Comparison of ENCODE assay signal across 19 cellular contexts in the genomic region with DNA sequence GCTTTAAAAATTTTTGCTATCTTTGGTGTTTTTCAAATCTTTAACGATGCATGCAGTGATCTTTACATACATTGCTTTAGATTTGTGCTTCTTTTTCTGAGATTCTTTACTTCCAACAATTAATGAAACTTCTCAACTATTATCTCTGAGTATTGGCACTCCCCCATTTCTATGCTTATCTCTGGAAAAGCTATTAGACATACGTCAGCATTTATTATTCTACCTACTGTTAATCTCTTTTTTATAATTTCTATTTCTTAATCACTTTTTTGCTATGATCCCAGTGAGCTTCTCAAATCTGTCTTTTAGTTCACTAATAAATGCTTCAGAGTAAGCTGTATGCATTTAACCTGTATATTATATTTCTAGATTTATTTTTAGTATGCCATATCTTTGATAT.
DNase-seq lines count a peak whose midpoint lies in the region; ATAC-seq, FAIRE-seq and TF ChIP-seq lines count a peak whose summit lies in the region.
"Had no signal": no experiment of that assay in that cellular context is flagged by ENCODE, and none has a peak within 500 bp of the region (broad histone marks: within the 10 kb centered on the region; RNA-seq: fewer than 3 reads in every experiment).

No MANE protein-coding gene starts in this region.

- no peak overlapping the region for H3K9ac ChIP-seq in K562 (ENCODE audit: insufficient read depth in 1 of 2, low read depth in 2 of 2, low read length in 2 of 2)
- H3K9ac ChIP-seq: BLaER1 treated with 17β-estradiol and CSF1 and Interleukin-3, amounts not matched to agents 10 nM and 100 nM had no signal

- TF ChIP-seq POLR2A in A549 (IDR thresholded peaks at IDR 0.05; ENCODE audit: low read length), result no peak
- TF ChIP-seq POLR2A in H54 (IDR thresholded peaks at IDR 0.05; ENCODE audit: low read depth, low read length), result no peak
- no peak for TF ChIP-seq POLR2A in K562 (conservative IDR thresholded peaks at IDR 0.05)

- H3K36me3 ChIP-seq in K562 (ENCODE audit: control insufficient read depth, insufficient read depth, low read length), result no peaks in the 10 kb centered on the region
- H3K36me3 ChIP-seq: BLaER1 treated with 17β-estradiol and CSF1 and Interleukin-3, amounts not matched to agents 10 nM and 100 nM had no signal

- H3K27me3 ChIP-seq in K562 (ENCODE audit: control insufficient read depth in 2 of 2, insufficient read depth in 2 of 2, low read length in 2 of 2), result no peaks in the 10 kb centered on the region
- H3K27me3 ChIP-seq: BLaER1 treated with 17β-estradiol and CSF1 and Interleukin-3, amounts not matched to agents 10 nM and 100 nM had no signal

- BruUV-seq in K562 (replicated peaks; lab: Mats Ljungman, UMichigan), result no TSS peak

- H3K4me3 ChIP-seq in A549 (no peak overlapping the region), K562 (no peak overlapping the region)
- H3K4me3 ChIP-seq: BLaER1 treated with 17β-estradiol and CSF1 and Interleukin-3, amounts not matched to agents 10 nM and 100 nM had no signal

- H3K4me1 ChIP-seq in A549 (no peaks in the 10 kb centered on the region), K562 (replicated peaks in 1 of 2; ENCODE audit: control insufficient read depth in 2 of 2, insufficient read depth in 2 of 2, low read length in 2 of 2) (no peaks in the 10 kb centered on the region)
- H3K4me1 ChIP-seq: Caco-2 had no signal

- WGBS in A549 (ENCODE audit: missing lambda C conversion rate), result 2% methylated on average over 2 of the region's 2 CpGs
- 2% methylated on average over 2 of the region's 2 CpGs for WGBS in K562 (ENCODE audit: insufficient coverage, low coverage, missing lambda C conversion rate)

- no peaks in the 10 kb centered on the region for H3K79me2 ChIP-seq in K562 (ENCODE audit: control insufficient read depth, insufficient read depth, low read length)

- intact Hi-C loops in K562 (cut with micrococcal nuclease), result no loop called here

- POLR2A ChIA-PET in A549 (lab: Yijun Ruan, JAX) (no interaction called here), K562 (lab: Yijun Ruan, JAX) (no interaction called here)

- no peak for ATAC-seq in A549
- no peak for ATAC-seq in K562
- no peak for ATAC-seq in GM18517 (IDR thresholded peaks at IDR 0.05; ENCODE audit: unreplicated experiment)
- ATAC-seq: CD8-positive, alpha-beta T cell had no signal

- TF ChIP-seq EP300 in A549 (IDR thresholded peaks at IDR 0.05), result no peak
- TF ChIP-seq EP300 in K562 (IDR thresholded peaks at IDR 0.05; ENCODE audit: low read length), result no peak

- H3K9me1 ChIP-seq in K562 (ENCODE audit: control insufficient read depth, insufficient read depth, low read length), result no peaks in the 10 kb centered on the region

- FAIRE-seq in A549 (lab: Jason Lieb, UNC) (no peak), H54 (lab: Jason Lieb, UNC) (peak; percentile 6), K562 (lab: Jason Lieb, UNC) (no peak)
- FAIRE-seq: A204.1, D721Med, G401.6, GM12891 had no signal

- DNase-seq in A549 (ENCODE audit: low read depth in 1 of 2, low spot score in 1 of 2) (no peak), H54 (ENCODE audit: insufficient read length, low spot score) (no peak), K562 (ENCODE audit: extremely low read depth in 1 of 4, low spot score in 3 of 4) (no peak)
- DNase-seq in activated CD8-positive, alpha-beta memory T cell treated with anti-CD3 and anti-CD28 coated beads, Interleukin-2, amount 50 U/mL, for 4 hours, result no peak
- DNase-seq: 8988T; AML-193; Caco-2; Calu3; CD4-positive, alpha-beta T cell; CD8-positive, alpha-beta T cell; DMS79 treated with DMSO at 0.1 percent for 48 hours; GF-D8 had no signal

- no peaks in the 10 kb centered on the region for H4K20me1 ChIP-seq in K562 (replicated peaks; ENCODE audit: control insufficient read depth, insufficient read depth, low read length)
- H4K20me1 ChIP-seq: BLaER1 treated with 17β-estradiol and CSF1 and Interleukin-3, amounts not matched to agents 10 nM and 100 nM had no signal

- TF ChIP-seq RAD21 in A549 (conservative IDR thresholded peaks at IDR 0.05 in 1 of 2, IDR thresholded peaks at IDR 0.05 in 1 of 2), result no peak
- TF ChIP-seq RAD21 in K562 (CRISPR knock-in tag; conservative IDR thresholded peaks at IDR 0.05 in 1 of 2, IDR thresholded peaks at IDR 0.05 in 1 of 2), result no peak

- CTCF ChIA-PET in A549 (lab: Yijun Ruan, JAX) (no interaction called here), K562 (lab: Yijun Ruan, JAX; ENCODE audit: low intra/inter-chr PET ratio) (no interaction called here)

- H3K27ac ChIP-seq in A549 (no peak overlapping the region), K562 (ENCODE audit: extremely low read depth, low read depth, low read length) (no peak overlapping the region)
- H3K27ac ChIP-seq: BLaER1 treated with 17β-estradiol and CSF1 and Interleukin-3, amounts not matched to agents 10 nM and 100 nM; C4-2B had no signal

- H2AFZ ChIP-seq in K562 (ENCODE audit: low read depth, low read length), result no peak overlapping the region

- TF ChIP-seq CTCF in A549 (IDR thresholded peaks at IDR 0.05), result no peak
- no peak for TF ChIP-seq CTCF in K562 (IDR thresholded peaks at IDR 0.05 in 2 of 3, conservative IDR thresholded peaks at IDR 0.05 in 1 of 3; ENCODE audit: insufficient read depth in 2 of 3, low read depth in 1 of 3, low read length in 3 of 3)

- H3K9me3 ChIP-seq in A549 (no peaks in the 10 kb centered on the region), K562 (replicated peaks; ENCODE audit: control insufficient read depth, insufficient read depth, low read depth, low read length) (no peaks in the 10 kb centered on the region)
- H3K9me3 ChIP-seq: BLaER1 treated with 17β-estradiol and CSF1 and Interleukin-3, amounts not matched to agents 10 nM and 100 nM; Caco-2 had no signal

- in situ Hi-C loops in K562 (cut with MboI), result no loop called here

- H3K4me2 ChIP-seq in A549 (no peak overlapping the region), K562 (ENCODE audit: insufficient read depth, low read length) (no peak overlapping the region)
- H3K4me2 ChIP-seq: BLaER1 treated with 17β-estradiol and CSF1 and Interleukin-3, amounts not matched to agents 10 nM and 100 nM had no signal

TF ChIP-seq in A549, 52 proteins besides CTCF, POLR2A, EP300 and RAD21:
- TF ChIP-seq CBX8 (IDR thresholded peaks at IDR 0.05) (no peak), CEBPB (IDR thresholded peaks at IDR 0.05) (no peak), CBX2 (IDR thresholded peaks at IDR 0.05; ENCODE audit: borderline replicate concordance, low read depth) (no peak), FOSB (CRISPR knock-in tag; IDR thresholded peaks at IDR 0.05) (no peak), RFX5 (IDR thresholded peaks at IDR 0.05) (no peak), ZFP36 (IDR thresholded peaks at IDR 0.05; ENCODE audit: borderline replicate concordance, partially characterized antibody) (no peak), HOXA7 (CRISPR knock-in tag; IDR thresholded peaks at IDR 0.05) (no peak), MAFK (IDR thresholded peaks at IDR 0.05; ENCODE audit: partially characterized antibody) (peak; percentile 35)
- TF ChIP-seq, protein P1, sequence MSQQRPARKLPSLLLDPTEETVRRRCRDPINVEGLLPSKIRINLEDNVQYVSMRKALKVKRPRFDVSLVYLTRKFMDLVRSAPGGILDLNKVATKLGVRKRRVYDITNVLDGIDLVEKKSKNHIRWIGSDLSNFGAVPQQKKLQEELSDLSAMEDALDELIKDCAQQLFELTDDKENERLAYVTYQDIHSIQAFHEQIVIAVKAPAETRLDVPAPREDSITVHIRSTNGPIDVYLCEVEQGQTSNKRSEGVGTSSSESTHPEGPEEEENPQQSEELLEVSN (IDR thresholded peaks at IDR 0.05; ENCODE audit: borderline replicate concordance, low read depth), result no peak

TF ChIP-seq in K562, 482 proteins besides CTCF, POLR2A, EP300 and RAD21 (continues in another document):
- TF ChIP-seq MAFG (tag; conservative IDR thresholded peaks at IDR 0.05) (peak; percentile 46; the same call in 1 of the 2 replicates), SNRNP70 (optimal IDR thresholded peaks at IDR 0.05; ENCODE audit: low read depth, low read length) (no peak), ZNF431 (CRISPR knock-in tag; IDR thresholded peaks at IDR 0.05) (no peak), ZNF316 (IDR thresholded peaks at IDR 0.05) (peak; percentile 65; the same call in 1 of the 2 replicates), MAFF (IDR thresholded peaks at IDR 0.05; ENCODE audit: low read length) (peak; percentile 35; the same call in 1 of the 2 replicates), MAFK (IDR thresholded peaks at IDR 0.05; ENCODE audit: low read length) (peak; percentile 50; the same call in 1 of the 2 replicates), MCM3 (IDR thresholded peaks at IDR 0.05) (no peak)
- TF ChIP-seq, protein P2, sequence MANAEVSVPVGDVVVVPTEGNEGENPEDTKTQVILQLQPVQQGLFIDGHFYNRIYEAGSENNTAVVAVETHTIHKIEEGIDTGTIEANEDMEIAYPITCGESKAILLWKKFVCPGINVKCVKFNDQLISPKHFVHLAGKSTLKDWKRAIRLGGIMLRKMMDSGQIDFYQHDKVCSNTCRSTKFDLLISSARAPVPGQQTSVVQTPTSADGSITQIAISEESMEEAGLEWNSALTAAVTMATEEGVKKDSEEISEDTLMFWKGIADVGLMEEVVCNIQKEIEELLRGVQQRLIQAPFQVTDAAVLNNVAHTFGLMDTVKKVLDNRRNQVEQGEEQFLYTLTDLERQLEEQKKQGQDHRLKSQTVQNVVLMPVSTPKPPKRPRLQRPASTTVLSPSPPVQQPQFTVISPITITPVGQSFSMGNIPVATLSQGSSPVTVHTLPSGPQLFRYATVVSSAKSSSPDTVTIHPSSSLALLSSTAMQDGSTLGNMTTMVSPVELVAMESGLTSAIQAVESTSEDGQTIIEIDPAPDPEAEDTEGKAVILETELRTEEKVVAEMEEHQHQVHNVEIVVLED (CRISPR knock-in tag; IDR thresholded peaks at IDR 0.05), result no peak
- TF ChIP-seq, protein P3, sequence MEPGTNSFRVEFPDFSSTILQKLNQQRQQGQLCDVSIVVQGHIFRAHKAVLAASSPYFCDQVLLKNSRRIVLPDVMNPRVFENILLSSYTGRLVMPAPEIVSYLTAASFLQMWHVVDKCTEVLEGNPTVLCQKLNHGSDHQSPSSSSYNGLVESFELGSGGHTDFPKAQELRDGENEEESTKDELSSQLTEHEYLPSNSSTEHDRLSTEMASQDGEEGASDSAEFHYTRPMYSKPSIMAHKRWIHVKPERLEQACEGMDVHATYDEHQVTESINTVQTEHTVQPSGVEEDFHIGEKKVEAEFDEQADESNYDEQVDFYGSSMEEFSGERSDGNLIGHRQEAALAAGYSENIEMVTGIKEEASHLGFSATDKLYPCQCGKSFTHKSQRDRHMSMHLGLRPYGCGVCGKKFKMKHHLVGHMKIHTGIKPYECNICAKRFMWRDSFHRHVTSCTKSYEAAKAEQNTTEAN (CRISPR knock-in tag; IDR thresholded peaks at IDR 0.05), result no peak
